5 cellular contexts compared by ENCODE assay signal in the genomic region with DNA sequence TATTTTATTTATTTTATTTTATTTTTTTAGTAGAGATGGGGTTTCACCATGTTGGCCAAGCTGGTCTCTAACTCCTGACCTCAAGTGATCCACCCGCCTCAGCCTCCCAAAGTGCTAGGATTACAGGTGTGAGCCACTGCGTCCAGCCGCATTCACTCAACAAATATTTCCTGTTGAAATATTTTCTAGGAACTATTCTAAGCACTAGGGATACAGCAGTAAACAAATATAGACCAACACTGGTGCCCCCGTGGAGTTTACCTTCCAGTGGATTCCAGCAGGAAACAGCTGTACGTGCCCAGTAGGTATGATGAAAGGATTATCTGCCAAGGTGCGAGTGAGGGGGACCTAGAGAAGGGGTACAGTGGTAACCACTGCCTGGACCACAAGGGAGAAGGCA. TPM values are rescaled to one million over a fixed set of nuclear protein-coding genes. Genes with fewer than 3 reads are reported as not detected.
A peak's percentile ranks its signal among the peaks of the same experiment; 100 is the strongest.
DNase-seq lines count a peak whose midpoint lies in the region; ATAC-seq, FAIRE-seq and TF ChIP-seq lines count a peak whose summit lies in the region.
"Not testable (repeated sequence)": the region's sequence is repeated elsewhere in the genome, so short reads cannot be mapped to it uniquely, and the experiment has no call there.
"Had no signal": no experiment of that assay in that cellular context is flagged by ENCODE, and none has a peak within 500 bp of the region (broad histone marks: within the 10 kb centered on the region; RNA-seq: fewer than 3 reads in every experiment).

No MANE protein-coding gene starts in this region.

- not testable (repeated sequence) for TF ChIP-seq CTCF in K562 (IDR thresholded peaks at IDR 0.05 in 2 of 3, conservative IDR thresholded peaks at IDR 0.05 in 1 of 3; ENCODE audit: insufficient read depth in 2 of 3, low read depth in 1 of 3, low read length in 3 of 3); HepG2 (CRISPR knock-in tag; IDR thresholded peaks at IDR 0.05); right lobe of liver (IDR thresholded peaks at IDR 0.05)

- TF ChIP-seq POLR2A in K562 (conservative IDR thresholded peaks at IDR 0.05); HepG2 (IDR thresholded peaks at IDR 0.05; ENCODE audit: insufficient read depth in 1 of 2, low read depth in 2 of 2, low read length in 2 of 2); right lobe of liver (IDR thresholded peaks at IDR 0.05): not testable (repeated sequence)

- H3K18ac ChIP-seq in trophoblast cell (ENCODE audit: low read length), result not testable (repeated sequence)

- H2AFZ ChIP-seq in K562 (ENCODE audit: low read depth, low read length), result 0 out of 2 replicates have a peak overlapping the region, but pooled peaks have one; percentile 19
- H2AFZ ChIP-seq in HepG2 (ENCODE audit: low read length); trophoblast cell (ENCODE audit: insufficient read depth, low read length, poor library complexity): not testable (repeated sequence)

- not testable (repeated sequence) for H3K9me1 ChIP-seq in K562 (ENCODE audit: control insufficient read depth, insufficient read depth, low read length)

- H3K23ac ChIP-seq in trophoblast cell (ENCODE audit: low read length), result peak overlapping the region; percentile 90

- H4K12ac ChIP-seq in trophoblast cell (ENCODE audit: low read depth, low read length), result not testable (repeated sequence)

- H3K4ac ChIP-seq in trophoblast cell (ENCODE audit: low read depth, low read length), result not testable (repeated sequence)

- not testable (repeated sequence) for TF ChIP-seq EP300 in K562 (IDR thresholded peaks at IDR 0.05; ENCODE audit: low read length); HepG2 (IDR thresholded peaks at IDR 0.05; ENCODE audit: low read depth in 2 of 2, low read length in 2 of 2); HepG2 (CRISPR knock-in tag; IDR thresholded peaks at IDR 0.05; ENCODE audit: borderline replicate concordance)

- not testable (repeated sequence) for H3K79me2 ChIP-seq in K562 (ENCODE audit: control insufficient read depth, insufficient read depth, low read length); HepG2 (ENCODE audit: insufficient read depth, low read length); trophoblast cell (ENCODE audit: control insufficient read depth, insufficient read depth, low read length, poor library complexity)

- POLR2A ChIA-PET in K562 (lab: Yijun Ruan, JAX) (interaction anchor here (0.6 to 1.3 kb wide), 4 partner anchors 9 to 49 kb away, joined by 3 to 4 read pairs (median 4); no protein-coding TSS in a partner anchor), HepG2 (lab: Yijun Ruan, JAX) (interaction anchor here (1.6 kb wide), 1 partner anchor 9 kb away, joined by 11 read pairs; no protein-coding TSS in a partner anchor)

- not testable (repeated sequence) for H3K14ac ChIP-seq in trophoblast cell (ENCODE audit: low read length)

- H2BK12ac ChIP-seq in trophoblast cell (ENCODE audit: low read length), result not testable (repeated sequence)

- TF ChIP-seq RAD21 in K562 (CRISPR knock-in tag; conservative IDR thresholded peaks at IDR 0.05 in 1 of 2, IDR thresholded peaks at IDR 0.05 in 1 of 2); HepG2 (CRISPR knock-in tag; IDR thresholded peaks at IDR 0.05): not testable (repeated sequence)

- H3K27ac ChIP-seq in K562 (ENCODE audit: extremely low read depth, low read depth, low read length); HepG2 (ENCODE audit: extremely low read length, insufficient read depth, low read length); right lobe of liver; trophoblast cell (ENCODE audit: low read depth, low read length): not testable (repeated sequence)

- H4K20me1 ChIP-seq in K562 (replicated peaks; ENCODE audit: control insufficient read depth, insufficient read depth, low read length); HepG2 (ENCODE audit: insufficient read depth, low read length): not testable (repeated sequence)

- not testable (repeated sequence) for H4K8ac ChIP-seq in trophoblast cell (ENCODE audit: low read depth, low read length)

- BruUV-seq in K562 (replicated peaks; lab: Mats Ljungman, UMichigan); HepG2 (replicated peaks; lab: Mats Ljungman, UMichigan): not testable (repeated sequence)

- H3K79me1 ChIP-seq in trophoblast cell (ENCODE audit: low read length), result not testable (repeated sequence)

- CTCF ChIA-PET in K562 (lab: Yijun Ruan, JAX; ENCODE audit: low intra/inter-chr PET ratio); HepG2 (lab: Yijun Ruan, JAX; ENCODE audit: low intra/inter-chr PET ratio, low total read pairs): not testable (repeated sequence)

- WGBS in K562 (ENCODE audit: insufficient coverage, low coverage, missing lambda C conversion rate), result 93% methylated on average over 6 of the region's 6 CpGs
- WGBS in HepG2 (ENCODE audit: low lambda C conversion rate), result 44% methylated on average over 6 of the region's 6 CpGs
- 72% methylated on average over 6 of the region's 6 CpGs for WGBS in right lobe of liver (ENCODE audit: insufficient coverage, low coverage, low lambda C conversion rate, missing lambda C conversion rate)
- no CpG with 5 or more reads among the region's 6 CpGs for WGBS in trophoblast cell (ENCODE audit: extremely low coverage, insufficient coverage, insufficient read length)

- not testable (repeated sequence) for H3K9me3 ChIP-seq in K562 (replicated peaks; ENCODE audit: control insufficient read depth, insufficient read depth, low read depth, low read length); HepG2 (ENCODE audit: low read length); right lobe of liver; trophoblast cell (ENCODE audit: insufficient read depth, low read depth, low read length)

- H3K4me2 ChIP-seq in K562 (ENCODE audit: insufficient read depth, low read length); HepG2 (ENCODE audit: low read depth, low read length); trophoblast cell (ENCODE audit: low read length): not testable (repeated sequence)

- not testable (repeated sequence) for DNase-seq in K562 (ENCODE audit: extremely low read depth in 1 of 4, low spot score in 3 of 4); HepG2 (ENCODE audit: low spot score); right lobe of liver
- DNase-seq in trophoblast cell, result peak; percentile 78 to 83

- not testable (repeated sequence) for H3K9ac ChIP-seq in K562 (ENCODE audit: insufficient read depth in 1 of 2, low read depth in 2 of 2, low read length in 2 of 2); HepG2 (ENCODE audit: insufficient read depth, low read depth, low read length); trophoblast cell (ENCODE audit: low read length)

- intact Hi-C loops in K562 (cut with micrococcal nuclease); HepG2 (cut with micrococcal nuclease; ENCODE audit: unreplicated experiment); right lobe of liver (cut with DNase I): not testable (repeated sequence)

- H3K4me1 ChIP-seq in K562 (replicated peaks in 1 of 2; ENCODE audit: control insufficient read depth in 2 of 2, insufficient read depth in 2 of 2, low read length in 2 of 2), result peaks cover 42 to 63% of the 10 kb centered on the region in 2 experiments
- H3K4me1 ChIP-seq in HepG2 (ENCODE audit: insufficient read depth, low read length), result peaks cover 78% of the 10 kb centered on the region
- peaks cover 0 to 24% (median 10%) of the 10 kb centered on the region in 4 donors for H3K4me1 ChIP-seq in right lobe of liver
- peaks cover 7 to 10% of the 10 kb centered on the region in 2 experiments for H3K4me1 ChIP-seq in trophoblast cell (ENCODE audit: control insufficient read depth in 1 of 2, insufficient read depth in 2 of 2, low read length in 2 of 2)

- not testable (repeated sequence) for H2AK5ac ChIP-seq in trophoblast cell (ENCODE audit: low read length)

- H2BK5ac ChIP-seq in trophoblast cell (ENCODE audit: low read depth, low read length, poor library complexity), result not testable (repeated sequence)

- not testable (repeated sequence) for H3K4me3 ChIP-seq in K562; HepG2 (replicated peaks in 1 of 3; ENCODE audit: insufficient read depth in 1 of 3, low read depth in 2 of 3, low read length in 3 of 3); right lobe of liver; trophoblast cell (ENCODE audit: low read depth, low read length)

- in situ Hi-C loops in K562 (cut with MboI); HepG2 (cut with HindIII; ENCODE audit: extremely low pct_ligation_motif_present, low pct_unique_long_range_greater_than_20kb): not testable (repeated sequence)

- not testable (repeated sequence) for H3K36me3 ChIP-seq in K562 (ENCODE audit: control insufficient read depth, insufficient read depth, low read length); HepG2 (replicated peaks in 1 of 2; ENCODE audit: control insufficient read depth in 1 of 2, insufficient read depth in 2 of 2, low read length in 2 of 2); right lobe of liver; trophoblast cell (ENCODE audit: control insufficient read depth in 1 of 2, insufficient read depth in 2 of 2, low read length in 2 of 2)

- H3K27me3 ChIP-seq in K562 (ENCODE audit: control insufficient read depth in 2 of 2, insufficient read depth in 2 of 2, low read length in 2 of 2); HepG2 (ENCODE audit: control insufficient read depth in 1 of 2, insufficient read depth in 2 of 2, low read length in 2 of 2); right lobe of liver; trophoblast cell (ENCODE audit: insufficient read depth, low read length): not testable (repeated sequence)

- ATAC-seq in K562, result not testable (repeated sequence)
- ATAC-seq in HepG2, result peak; percentile 24; the same call in 2 of the 3 replicates
- ATAC-seq in right lobe of liver, result peak in 3 of 4 donors; percentile 23 to 52 (median 50)

- not testable (repeated sequence) for H4K91ac ChIP-seq in trophoblast cell (ENCODE audit: low read depth, low read length)

- H2BK120ac ChIP-seq in trophoblast cell (ENCODE audit: insufficient read depth, low read length, poor library complexity), result not testable (repeated sequence)

- not testable (repeated sequence) for FAIRE-seq in K562 (lab: Jason Lieb, UNC); HepG2 (lab: Jason Lieb, UNC)

RNA-seq across cellular contexts. Expression of gene ECHDC3, which starts 33.4 kb away (rescaled TPM):
- total RNA-seq in K562 (2011; cell fraction: chromatin; rRNA removed; ENCODE audit: low replicate concordance), result 4.0 and 10.2 TPM in 2 replicates
- 9.7 and 10.3 TPM in 2 replicates for total RNA-seq in K562 (2011; cell fraction: nucleolus; rRNA removed)
- 5.5 and 5.7 TPM in 2 replicates for total RNA-seq in K562 (2011; cell fraction: nucleoplasm; rRNA removed)
- total RNA-seq in K562 (2014; rRNA removed), result 19.4 and 25.7 TPM in 2 replicates
- 8.9 and 9.0 TPM in 2 replicates for total RNA-seq in K562 (2014; rRNA removed; fragmentation: Illumina TruSeq; extraction: Trizol)
- 12.6 and 14.0 TPM in 2 replicates for total RNA-seq in K562 (2015; rRNA removed; fragmentation: Illumina TruSeq; extraction: Trizol)
- total RNA-seq in K562 (2021), result 17.3 and 17.9 TPM in 2 replicates
- polyA plus RNA-seq in K562 (2011; rRNA removed), result 16.1 and 21.9 TPM in 2 replicates
- polyA plus RNA-seq in K562 (2011; cell fraction: cytosol; rRNA removed), result 17.5 and 35.2 TPM in 2 replicates
- 14.3 and 27.7 TPM in 2 replicates for polyA plus RNA-seq in K562 (2011; cell fraction: nucleus; rRNA removed)
- polyA plus RNA-seq in K562 (2012), result 8.6 and 12.1 TPM in 2 replicates
- polyA plus RNA-seq in K562 (2014; fragmentation: Illumina TruSeq; extraction: Trizol), result 15.7 and 17.1 TPM in 2 replicates
- under 1 TPM; 0.53 to 0.67 TPM for polyA plus RNA-seq in K562 (2014; fragmentation: Nextera tagmentation; extraction: Ambion mirVana)
- 10.0 and 17.7 TPM in 2 replicates for polyA plus RNA-seq in K562 (2014; rRNA removed)
- 8.7 and 16.4 TPM in 2 replicates for polyA minus RNA-seq in K562 (2011; rRNA and poly(A)+ RNA removed)
- 7.0 and 9.4 TPM in 2 replicates for polyA minus RNA-seq in K562 (2011; cell fraction: cytosol; rRNA and poly(A)+ RNA removed)
- 7.4 and 10.4 TPM in 2 replicates for polyA minus RNA-seq in K562 (2011; cell fraction: nucleus; rRNA and poly(A)+ RNA removed)
- total RNA-seq in HepG2 (2016; rRNA removed; fragmentation: Illumina TruSeq; extraction: Trizol), result not detected in 2 replicates
- total RNA-seq in HepG2 (2016; cell fraction: cytosol; rRNA removed; fragmentation: Illumina TruSeq; extraction: Trizol; ENCODE audit: low read depth), result not detected in 2 replicates
- total RNA-seq in HepG2 (2016; cell fraction: insoluble cytoplasmic fraction; rRNA removed; fragmentation: Illumina TruSeq; extraction: Trizol), result 0.13 TPM in 1 of 2 replicates, not detected in the other
- not detected in 2 replicates for total RNA-seq in HepG2 (2016; cell fraction: membrane; rRNA removed; fragmentation: Illumina TruSeq; extraction: Trizol)
- total RNA-seq in HepG2 (2016; cell fraction: nucleus; rRNA removed; fragmentation: Illumina TruSeq; extraction: Trizol), result not detected in 2 replicates
- polyA plus RNA-seq in HepG2 (2011; rRNA removed), result not detected in 2 replicates
- not detected in 2 replicates for polyA plus RNA-seq in HepG2 (2011; cell fraction: cytosol; rRNA removed)
- not detected in 2 replicates for polyA plus RNA-seq in HepG2 (2011; cell fraction: nucleus; rRNA removed)
- not detected in 2 replicates for polyA plus RNA-seq in HepG2 (2012)
- polyA plus RNA-seq in HepG2 (2016; cell fraction: cytosol; fragmentation: Illumina TruSeq; extraction: Trizol; ENCODE audit: low read depth), result not detected in 2 replicates
- not detected in 2 replicates for polyA plus RNA-seq in HepG2 (2016; cell fraction: insoluble cytoplasmic fraction; fragmentation: Illumina TruSeq; extraction: Trizol; ENCODE audit: low read depth)
- not detected in 2 replicates for polyA plus RNA-seq in HepG2 (2016; cell fraction: membrane; fragmentation: Illumina TruSeq; extraction: Trizol; ENCODE audit: low read depth)
- polyA plus RNA-seq in HepG2 (2016; cell fraction: nucleus; fragmentation: Illumina TruSeq; extraction: Trizol; ENCODE audit: insufficient read depth, low read depth), result not detected in 2 replicates
- 2.3 TPM in 1 of 2 replicates, not detected in the other for polyA minus RNA-seq in HepG2 (2011; rRNA and poly(A)+ RNA removed; ENCODE audit: low replicate concordance)
- not detected in 2 replicates for polyA minus RNA-seq in HepG2 (2011; cell fraction: cytosol; rRNA and poly(A)+ RNA removed)
- not detected in 2 replicates for polyA minus RNA-seq in HepG2 (2011; cell fraction: nucleus; rRNA and poly(A)+ RNA removed)
- 100 to 1,000 TPM in 5 of 6 experiments, 10 to 100 TPM in 1; 85.0 to 304 (median 130) TPM for total RNA-seq in right lobe of liver
- polyA plus RNA-seq in trophoblast cell (2013), result 2.5 and 2.8 TPM in 2 replicates
- total RNA-seq: A172 had no signal

Comparison
In these comparisons a context has a peak if more than half of its experiments do, and no peak if none do; other contexts are left out.
1. RNA of gene ECHDC3, which starts 33.4 kb away (total RNA-seq): 85.0 to 304 TPM in right lobe of liver and 4.0 to 25.7 TPM in K562; 0.13 TPM in HepG2; every median in the first group is over 4 times any median in the second.